ENCODE assay signal across 1 cellular context in the genomic region with DNA sequence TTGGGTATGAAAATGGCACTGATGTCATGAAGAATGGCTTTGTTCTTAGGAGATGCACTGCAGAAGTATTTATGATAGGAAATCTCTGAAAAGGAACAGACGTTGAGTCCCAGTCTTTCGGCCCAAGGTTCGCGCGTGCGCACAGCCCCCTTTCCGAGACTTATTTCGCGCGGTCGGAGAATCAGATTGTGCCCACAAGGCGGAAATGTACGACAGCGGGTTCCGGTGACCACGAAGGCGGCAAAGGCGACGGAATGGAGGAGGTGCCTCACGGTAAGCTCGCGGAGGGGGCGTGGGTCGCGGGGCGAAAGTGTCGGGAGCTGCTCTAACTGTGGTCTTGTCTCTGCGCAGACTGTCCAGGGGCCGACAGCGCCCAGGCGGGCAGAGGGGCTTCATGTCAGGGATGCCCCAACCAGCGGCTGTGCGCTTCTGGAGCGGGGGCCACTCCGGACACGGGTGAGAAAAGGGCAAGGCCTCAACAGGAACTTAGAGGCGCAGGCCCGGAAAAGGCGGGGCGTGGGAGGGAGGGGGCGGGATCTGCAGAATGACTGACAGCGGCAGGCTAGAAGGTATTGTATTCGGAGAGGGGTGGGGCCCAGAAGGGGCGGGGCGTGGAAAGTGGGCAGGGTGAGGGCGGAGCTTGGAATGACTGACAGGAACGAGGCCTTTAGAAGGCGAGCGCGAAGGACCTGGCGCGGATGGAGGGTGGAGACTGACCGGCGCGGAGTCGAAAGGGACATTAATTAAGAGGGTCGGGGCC.
TF ChIP-seq lines count a peak whose summit lies in the region.

A gene (plus strand): TSS at position 233 of the 760 bp plus-strand sequence. CDS start 22 bp downstream, at position 255.

TF ChIP-seq in HepG2, 621 proteins besides CTCF, POLR2A, EP300 and RAD21 (continued from another document and continues in another):
- TF ChIP-seq, protein P1, sequence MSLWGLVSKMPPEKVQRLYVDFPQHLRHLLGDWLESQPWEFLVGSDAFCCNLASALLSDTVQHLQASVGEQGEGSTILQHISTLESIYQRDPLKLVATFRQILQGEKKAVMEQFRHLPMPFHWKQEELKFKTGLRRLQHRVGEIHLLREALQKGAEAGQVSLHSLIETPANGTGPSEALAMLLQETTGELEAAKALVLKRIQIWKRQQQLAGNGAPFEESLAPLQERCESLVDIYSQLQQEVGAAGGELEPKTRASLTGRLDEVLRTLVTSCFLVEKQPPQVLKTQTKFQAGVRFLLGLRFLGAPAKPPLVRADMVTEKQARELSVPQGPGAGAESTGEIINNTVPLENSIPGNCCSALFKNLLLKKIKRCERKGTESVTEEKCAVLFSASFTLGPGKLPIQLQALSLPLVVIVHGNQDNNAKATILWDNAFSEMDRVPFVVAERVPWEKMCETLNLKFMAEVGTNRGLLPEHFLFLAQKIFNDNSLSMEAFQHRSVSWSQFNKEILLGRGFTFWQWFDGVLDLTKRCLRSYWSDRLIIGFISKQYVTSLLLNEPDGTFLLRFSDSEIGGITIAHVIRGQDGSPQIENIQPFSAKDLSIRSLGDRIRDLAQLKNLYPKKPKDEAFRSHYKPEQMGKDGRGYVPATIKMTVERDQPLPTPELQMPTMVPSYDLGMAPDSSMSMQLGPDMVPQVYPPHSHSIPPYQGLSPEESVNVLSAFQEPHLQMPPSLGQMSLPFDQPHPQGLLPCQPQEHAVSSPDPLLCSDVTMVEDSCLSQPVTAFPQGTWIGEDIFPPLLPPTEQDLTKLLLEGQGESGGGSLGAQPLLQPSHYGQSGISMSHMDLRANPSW (CRISPR knock-in tag; IDR thresholded peaks at IDR 0.05; ENCODE audit: borderline replicate concordance) = peak; percentile 98
- no peak; the same call in 1 of the 2 replicates for TF ChIP-seq JUND (CRISPR knock-in tag; IDR thresholded peaks at IDR 0.05)
- TF ChIP-seq, protein P2, sequence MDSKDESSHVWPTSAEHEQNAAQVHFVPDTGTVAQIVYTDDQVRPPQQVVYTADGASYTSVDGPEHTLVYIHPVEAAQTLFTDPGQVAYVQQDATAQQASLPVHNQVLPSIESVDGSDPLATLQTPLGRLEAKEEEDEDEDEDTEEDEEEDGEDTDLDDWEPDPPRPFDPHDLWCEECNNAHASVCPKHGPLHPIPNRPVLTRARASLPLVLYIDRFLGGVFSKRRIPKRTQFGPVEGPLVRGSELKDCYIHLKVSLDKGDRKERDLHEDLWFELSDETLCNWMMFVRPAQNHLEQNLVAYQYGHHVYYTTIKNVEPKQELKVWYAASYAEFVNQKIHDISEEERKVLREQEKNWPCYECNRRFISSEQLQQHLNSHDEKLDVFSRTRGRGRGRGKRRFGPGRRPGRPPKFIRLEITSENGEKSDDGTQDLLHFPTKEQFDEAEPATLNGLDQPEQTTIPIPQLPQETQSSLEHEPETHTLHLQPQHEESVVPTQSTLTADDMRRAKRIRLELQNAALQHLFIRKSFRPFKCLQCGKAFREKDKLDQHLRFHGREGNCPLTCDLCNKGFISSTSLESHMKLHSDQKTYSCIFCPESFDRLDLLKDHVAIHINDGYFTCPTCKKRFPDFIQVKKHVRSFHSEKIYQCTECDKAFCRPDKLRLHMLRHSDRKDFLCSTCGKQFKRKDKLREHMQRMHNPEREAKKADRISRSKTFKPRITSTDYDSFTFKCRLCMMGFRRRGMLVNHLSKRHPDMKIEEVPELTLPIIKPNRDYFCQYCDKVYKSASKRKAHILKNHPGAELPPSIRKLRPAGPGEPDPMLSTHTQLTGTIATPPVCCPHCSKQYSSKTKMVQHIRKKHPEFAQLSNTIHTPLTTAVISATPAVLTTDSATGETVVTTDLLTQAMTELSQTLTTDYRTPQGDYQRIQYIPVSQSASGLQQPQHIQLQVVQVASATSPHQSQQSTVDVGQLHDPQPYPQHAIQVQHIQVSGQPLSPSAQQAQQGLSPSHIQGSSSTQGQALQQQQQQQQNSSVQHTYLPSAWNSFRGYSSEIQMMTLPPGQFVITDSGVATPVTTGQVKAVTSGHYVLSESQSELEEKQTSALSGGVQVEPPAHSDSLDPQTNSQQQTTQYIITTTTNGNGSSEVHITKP (CRISPR knock-in tag; IDR thresholded peaks at IDR 0.05; ENCODE audit: low read depth) = 0 out of 2 replicates have a peak, but pooled peaks have one; percentile 56
- peak; percentile 93 for TF ChIP-seq ZNF329 (CRISPR knock-in tag; IDR thresholded peaks at IDR 0.05; ENCODE audit: low read depth)
- TF ChIP-seq YEATS2 (CRISPR knock-in tag; IDR thresholded peaks at IDR 0.05; ENCODE audit: borderline replicate concordance) = peak; percentile 92
- TF ChIP-seq, protein P3, sequence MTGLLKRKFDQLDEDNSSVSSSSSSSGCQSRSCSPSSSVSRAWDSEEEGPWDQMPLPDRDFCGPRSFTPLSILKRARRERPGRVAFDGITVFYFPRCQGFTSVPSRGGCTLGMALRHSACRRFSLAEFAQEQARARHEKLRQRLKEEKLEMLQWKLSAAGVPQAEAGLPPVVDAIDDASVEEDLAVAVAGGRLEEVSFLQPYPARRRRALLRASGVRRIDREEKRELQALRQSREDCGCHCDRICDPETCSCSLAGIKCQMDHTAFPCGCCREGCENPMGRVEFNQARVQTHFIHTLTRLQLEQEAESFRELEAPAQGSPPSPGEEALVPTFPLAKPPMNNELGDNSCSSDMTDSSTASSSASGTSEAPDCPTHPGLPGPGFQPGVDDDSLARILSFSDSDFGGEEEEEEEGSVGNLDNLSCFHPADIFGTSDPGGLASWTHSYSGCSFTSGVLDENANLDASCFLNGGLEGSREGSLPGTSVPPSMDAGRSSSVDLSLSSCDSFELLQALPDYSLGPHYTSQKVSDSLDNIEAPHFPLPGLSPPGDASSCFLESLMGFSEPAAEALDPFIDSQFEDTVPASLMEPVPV (CRISPR knock-in tag; IDR thresholded peaks at IDR 0.05) = peak; percentile 99
- TF ChIP-seq TBX2 (CRISPR knock-in tag; IDR thresholded peaks at IDR 0.05; ENCODE audit: borderline replicate concordance) = peak; percentile 99
- no peak; the same call in 1 of the 2 replicates for TF ChIP-seq KDM1A (CRISPR knock-in tag; IDR thresholded peaks at IDR 0.05)
- TF ChIP-seq SRF (IDR thresholded peaks at IDR 0.05; ENCODE audit: low read depth, low read length) = no peak
- TF ChIP-seq KLF11 (CRISPR knock-in tag; IDR thresholded peaks at IDR 0.05) = peak; percentile 27; the same call in 1 of the 2 replicates
- no peak; the same call in 1 of the 2 replicates for TF ChIP-seq HHEX (CRISPR knock-in tag; IDR thresholded peaks at IDR 0.05)
- TF ChIP-seq RXRB (CRISPR knock-in tag; IDR thresholded peaks at IDR 0.05; ENCODE audit: borderline replicate concordance) = peak; percentile 65; the same call in 1 of the 2 replicates
- TF ChIP-seq TCF7 (IDR thresholded peaks at IDR 0.05; ENCODE audit: low read depth) = no peak
- TF ChIP-seq ZNF567 (CRISPR knock-in tag; IDR thresholded peaks at IDR 0.05; ENCODE audit: borderline replicate concordance) = peak; percentile 98
- peak; percentile 86 for TF ChIP-seq MED13 (CRISPR knock-in tag; IDR thresholded peaks at IDR 0.05)
- TF ChIP-seq, protein P4, sequence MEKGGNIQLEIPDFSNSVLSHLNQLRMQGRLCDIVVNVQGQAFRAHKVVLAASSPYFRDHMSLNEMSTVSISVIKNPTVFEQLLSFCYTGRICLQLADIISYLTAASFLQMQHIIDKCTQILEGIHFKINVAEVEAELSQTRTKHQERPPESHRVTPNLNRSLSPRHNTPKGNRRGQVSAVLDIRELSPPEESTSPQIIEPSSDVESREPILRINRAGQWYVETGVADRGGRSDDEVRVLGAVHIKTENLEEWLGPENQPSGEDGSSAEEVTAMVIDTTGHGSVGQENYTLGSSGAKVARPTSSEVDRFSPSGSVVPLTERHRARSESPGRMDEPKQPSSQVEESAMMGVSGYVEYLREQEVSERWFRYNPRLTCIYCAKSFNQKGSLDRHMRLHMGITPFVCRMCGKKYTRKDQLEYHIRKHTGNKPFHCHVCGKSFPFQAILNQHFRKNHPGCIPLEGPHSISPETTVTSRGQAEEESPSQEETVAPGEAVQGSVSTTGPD (CRISPR knock-in tag; IDR thresholded peaks at IDR 0.05) = no peak
- TF ChIP-seq, protein P5, sequence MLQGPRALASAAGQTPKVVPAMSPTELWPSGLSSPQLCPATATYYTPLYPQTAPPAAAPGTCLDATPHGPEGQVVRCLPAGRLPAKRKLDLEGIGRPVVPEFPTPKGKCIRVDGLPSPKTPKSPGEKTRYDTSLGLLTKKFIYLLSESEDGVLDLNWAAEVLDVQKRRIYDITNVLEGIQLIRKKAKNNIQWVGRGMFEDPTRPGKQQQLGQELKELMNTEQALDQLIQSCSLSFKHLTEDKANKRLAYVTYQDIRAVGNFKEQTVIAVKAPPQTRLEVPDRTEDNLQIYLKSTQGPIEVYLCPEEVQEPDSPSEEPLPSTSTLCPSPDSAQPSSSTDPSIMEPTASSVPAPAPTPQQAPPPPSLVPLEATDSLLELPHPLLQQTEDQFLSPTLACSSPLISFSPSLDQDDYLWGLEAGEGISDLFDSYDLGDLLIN (CRISPR knock-in tag; IDR thresholded peaks at IDR 0.05; ENCODE audit: borderline replicate concordance) = peak; percentile 53; the same call in 1 of the 2 replicates
- peak; percentile 92 for TF ChIP-seq ZNF776 (CRISPR knock-in tag; IDR thresholded peaks at IDR 0.05)
- TF ChIP-seq SUZ12 (IDR thresholded peaks at IDR 0.05; ENCODE audit: low read depth, low read length) = no peak
- TF ChIP-seq, protein P6, sequence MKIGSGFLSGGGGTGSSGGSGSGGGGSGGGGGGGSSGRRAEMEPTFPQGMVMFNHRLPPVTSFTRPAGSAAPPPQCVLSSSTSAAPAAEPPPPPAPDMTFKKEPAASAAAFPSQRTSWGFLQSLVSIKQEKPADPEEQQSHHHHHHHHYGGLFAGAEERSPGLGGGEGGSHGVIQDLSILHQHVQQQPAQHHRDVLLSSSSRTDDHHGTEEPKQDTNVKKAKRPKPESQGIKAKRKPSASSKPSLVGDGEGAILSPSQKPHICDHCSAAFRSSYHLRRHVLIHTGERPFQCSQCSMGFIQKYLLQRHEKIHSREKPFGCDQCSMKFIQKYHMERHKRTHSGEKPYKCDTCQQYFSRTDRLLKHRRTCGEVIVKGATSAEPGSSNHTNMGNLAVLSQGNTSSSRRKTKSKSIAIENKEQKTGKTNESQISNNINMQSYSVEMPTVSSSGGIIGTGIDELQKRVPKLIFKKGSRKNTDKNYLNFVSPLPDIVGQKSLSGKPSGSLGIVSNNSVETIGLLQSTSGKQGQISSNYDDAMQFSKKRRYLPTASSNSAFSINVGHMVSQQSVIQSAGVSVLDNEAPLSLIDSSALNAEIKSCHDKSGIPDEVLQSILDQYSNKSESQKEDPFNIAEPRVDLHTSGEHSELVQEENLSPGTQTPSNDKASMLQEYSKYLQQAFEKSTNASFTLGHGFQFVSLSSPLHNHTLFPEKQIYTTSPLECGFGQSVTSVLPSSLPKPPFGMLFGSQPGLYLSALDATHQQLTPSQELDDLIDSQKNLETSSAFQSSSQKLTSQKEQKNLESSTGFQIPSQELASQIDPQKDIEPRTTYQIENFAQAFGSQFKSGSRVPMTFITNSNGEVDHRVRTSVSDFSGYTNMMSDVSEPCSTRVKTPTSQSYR (CRISPR knock-in tag; IDR thresholded peaks at IDR 0.05; ENCODE audit: borderline replicate concordance) = peak; percentile 77
- TF ChIP-seq, protein P7, sequence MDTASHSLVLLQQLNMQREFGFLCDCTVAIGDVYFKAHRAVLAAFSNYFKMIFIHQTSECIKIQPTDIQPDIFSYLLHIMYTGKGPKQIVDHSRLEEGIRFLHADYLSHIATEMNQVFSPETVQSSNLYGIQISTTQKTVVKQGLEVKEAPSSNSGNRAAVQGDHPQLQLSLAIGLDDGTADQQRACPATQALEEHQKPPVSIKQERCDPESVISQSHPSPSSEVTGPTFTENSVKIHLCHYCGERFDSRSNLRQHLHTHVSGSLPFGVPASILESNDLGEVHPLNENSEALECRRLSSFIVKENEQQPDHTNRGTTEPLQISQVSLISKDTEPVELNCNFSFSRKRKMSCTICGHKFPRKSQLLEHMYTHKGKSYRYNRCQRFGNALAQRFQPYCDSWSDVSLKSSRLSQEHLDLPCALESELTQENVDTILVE (CRISPR knock-in tag; IDR thresholded peaks at IDR 0.05) = peak; percentile 55; the same call in 1 of the 2 replicates
- peak; percentile 61; the same call in 1 of the 2 replicates for TF ChIP-seq ZNF256 (CRISPR knock-in tag; conservative IDR thresholded peaks at IDR 0.05)
- peak; percentile 53; the same call in 1 of the 2 replicates for TF ChIP-seq GATAD2A (CRISPR knock-in tag; IDR thresholded peaks at IDR 0.05)
- TF ChIP-seq, protein P8, sequence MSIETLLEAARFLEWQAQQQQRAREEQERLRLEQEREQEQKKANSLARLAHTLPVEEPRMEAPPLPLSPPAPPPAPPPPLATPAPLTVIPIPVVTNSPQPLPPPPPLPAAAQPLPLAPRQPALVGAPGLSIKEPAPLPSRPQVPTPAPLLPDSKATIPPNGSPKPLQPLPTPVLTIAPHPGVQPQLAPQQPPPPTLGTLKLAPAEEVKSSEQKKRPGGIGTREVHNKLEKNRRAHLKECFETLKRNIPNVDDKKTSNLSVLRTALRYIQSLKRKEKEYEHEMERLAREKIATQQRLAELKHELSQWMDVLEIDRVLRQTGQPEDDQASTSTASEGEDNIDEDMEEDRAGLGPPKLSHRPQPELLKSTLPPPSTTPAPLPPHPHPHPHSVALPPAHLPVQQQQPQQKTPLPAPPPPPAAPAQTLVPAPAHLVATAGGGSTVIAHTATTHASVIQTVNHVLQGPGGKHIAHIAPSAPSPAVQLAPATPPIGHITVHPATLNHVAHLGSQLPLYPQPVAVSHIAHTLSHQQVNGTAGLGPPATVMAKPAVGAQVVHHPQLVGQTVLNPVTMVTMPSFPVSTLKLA (IDR thresholded peaks at IDR 0.05) = 0 out of 2 replicates have a peak, but pooled peaks have one; percentile 20
- peak; percentile 96 for TF ChIP-seq NFE2L1 (CRISPR knock-in tag; IDR thresholded peaks at IDR 0.05; ENCODE audit: borderline replicate concordance)
- TF ChIP-seq, protein P9, sequence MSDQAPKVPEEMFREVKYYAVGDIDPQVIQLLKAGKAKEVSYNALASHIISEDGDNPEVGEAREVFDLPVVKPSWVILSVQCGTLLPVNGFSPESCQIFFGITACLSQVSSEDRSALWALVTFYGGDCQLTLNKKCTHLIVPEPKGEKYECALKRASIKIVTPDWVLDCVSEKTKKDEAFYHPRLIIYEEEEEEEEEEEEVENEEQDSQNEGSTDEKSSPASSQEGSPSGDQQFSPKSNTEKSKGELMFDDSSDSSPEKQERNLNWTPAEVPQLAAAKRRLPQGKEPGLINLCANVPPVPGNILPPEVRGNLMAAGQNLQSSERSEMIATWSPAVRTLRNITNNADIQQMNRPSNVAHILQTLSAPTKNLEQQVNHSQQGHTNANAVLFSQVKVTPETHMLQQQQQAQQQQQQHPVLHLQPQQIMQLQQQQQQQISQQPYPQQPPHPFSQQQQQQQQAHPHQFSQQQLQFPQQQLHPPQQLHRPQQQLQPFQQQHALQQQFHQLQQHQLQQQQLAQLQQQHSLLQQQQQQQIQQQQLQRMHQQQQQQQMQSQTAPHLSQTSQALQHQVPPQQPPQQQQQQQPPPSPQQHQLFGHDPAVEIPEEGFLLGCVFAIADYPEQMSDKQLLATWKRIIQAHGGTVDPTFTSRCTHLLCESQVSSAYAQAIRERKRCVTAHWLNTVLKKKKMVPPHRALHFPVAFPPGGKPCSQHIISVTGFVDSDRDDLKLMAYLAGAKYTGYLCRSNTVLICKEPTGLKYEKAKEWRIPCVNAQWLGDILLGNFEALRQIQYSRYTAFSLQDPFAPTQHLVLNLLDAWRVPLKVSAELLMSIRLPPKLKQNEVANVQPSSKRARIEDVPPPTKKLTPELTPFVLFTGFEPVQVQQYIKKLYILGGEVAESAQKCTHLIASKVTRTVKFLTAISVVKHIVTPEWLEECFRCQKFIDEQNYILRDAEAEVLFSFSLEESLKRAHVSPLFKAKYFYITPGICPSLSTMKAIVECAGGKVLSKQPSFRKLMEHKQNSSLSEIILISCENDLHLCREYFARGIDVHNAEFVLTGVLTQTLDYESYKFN (CRISPR knock-in tag; conservative IDR thresholded peaks at IDR 0.05) = peak; percentile 82
- TF ChIP-seq, protein P10, sequence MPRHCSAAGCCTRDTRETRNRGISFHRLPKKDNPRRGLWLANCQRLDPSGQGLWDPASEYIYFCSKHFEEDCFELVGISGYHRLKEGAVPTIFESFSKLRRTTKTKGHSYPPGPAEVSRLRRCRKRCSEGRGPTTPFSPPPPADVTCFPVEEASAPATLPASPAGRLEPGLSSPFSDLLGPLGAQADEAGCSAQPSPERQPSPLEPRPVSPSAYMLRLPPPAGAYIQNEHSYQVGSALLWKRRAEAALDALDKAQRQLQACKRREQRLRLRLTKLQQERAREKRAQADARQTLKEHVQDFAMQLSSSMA (CRISPR knock-in tag; IDR thresholded peaks at IDR 0.05) = peak; percentile 96
- peak; percentile 93 for TF ChIP-seq KLF6 (CRISPR knock-in tag; IDR thresholded peaks at IDR 0.05)
